1 cellular context compared by ENCODE assay signal in the genomic region with DNA sequence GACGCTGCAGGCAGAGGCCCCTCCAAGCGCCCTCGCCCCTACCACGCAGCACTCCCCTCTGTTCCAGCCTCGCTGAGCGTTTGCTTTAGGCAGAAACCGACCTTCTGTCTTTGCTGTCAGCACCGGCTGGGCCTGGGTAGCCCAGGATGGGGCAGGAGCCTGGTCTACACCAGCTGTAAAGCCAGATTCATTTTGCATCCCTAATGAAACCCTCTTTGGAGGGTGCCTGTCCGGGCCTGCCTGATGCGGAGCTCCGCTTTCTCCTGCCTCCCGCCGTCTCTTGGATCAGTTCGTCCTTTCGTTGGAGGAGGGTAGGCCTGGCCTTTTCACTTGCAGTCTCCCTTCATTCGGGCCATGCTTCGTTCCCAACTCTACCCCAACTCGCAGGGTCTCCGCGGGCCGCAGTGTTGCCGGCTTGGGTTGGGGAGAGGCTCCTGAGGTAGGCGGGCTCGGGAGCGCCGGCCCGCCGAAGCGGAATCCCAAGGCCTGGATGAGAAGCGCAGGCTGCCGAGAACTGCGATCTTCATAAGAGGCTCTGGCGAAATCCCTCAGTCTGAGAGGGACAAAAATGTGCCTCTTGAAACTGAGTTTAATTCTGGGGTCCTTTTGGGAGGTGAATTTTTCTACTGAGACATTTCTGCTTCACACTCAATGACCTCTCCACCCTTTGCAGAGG.
TF ChIP-seq lines count a peak whose summit lies in the region.

No MANE protein-coding gene starts in this region.

TF ChIP-seq in HEK293, 187 proteins besides CTCF, POLR2A, EP300 and RAD21 (continued from another document and continues in another):
- TF ChIP-seq BCL6B (tag by site-specific recombination; IDR thresholded peaks at IDR 0.05): no peak
- no peak for TF ChIP-seq HOXD13 (CRISPR knock-in tag; IDR thresholded peaks at IDR 0.05; ENCODE audit: borderline replicate concordance)
- TF ChIP-seq ZNF121 (tag by site-specific recombination; IDR thresholded peaks at IDR 0.05): peak; percentile 8; the same call in 1 of the 2 replicates
- no peak for TF ChIP-seq KLF9 (tag by site-specific recombination; IDR thresholded peaks at IDR 0.05; ENCODE audit: low read depth)
- no peak for TF ChIP-seq SCRT1 (tag by site-specific recombination; IDR thresholded peaks at IDR 0.05; ENCODE audit: borderline replicate concordance)
- peak; percentile 23; the same call in 1 of the 2 replicates for TF ChIP-seq ZNF707 (tag by site-specific recombination; IDR thresholded peaks at IDR 0.05)
- TF ChIP-seq WT1 (tag by site-specific recombination; IDR thresholded peaks at IDR 0.05): no peak
- no peak for TF ChIP-seq TCF7L2 (IDR thresholded peaks at IDR 0.05; ENCODE audit: borderline replicate concordance, low read depth, low read length)
- TF ChIP-seq, protein P1, sequence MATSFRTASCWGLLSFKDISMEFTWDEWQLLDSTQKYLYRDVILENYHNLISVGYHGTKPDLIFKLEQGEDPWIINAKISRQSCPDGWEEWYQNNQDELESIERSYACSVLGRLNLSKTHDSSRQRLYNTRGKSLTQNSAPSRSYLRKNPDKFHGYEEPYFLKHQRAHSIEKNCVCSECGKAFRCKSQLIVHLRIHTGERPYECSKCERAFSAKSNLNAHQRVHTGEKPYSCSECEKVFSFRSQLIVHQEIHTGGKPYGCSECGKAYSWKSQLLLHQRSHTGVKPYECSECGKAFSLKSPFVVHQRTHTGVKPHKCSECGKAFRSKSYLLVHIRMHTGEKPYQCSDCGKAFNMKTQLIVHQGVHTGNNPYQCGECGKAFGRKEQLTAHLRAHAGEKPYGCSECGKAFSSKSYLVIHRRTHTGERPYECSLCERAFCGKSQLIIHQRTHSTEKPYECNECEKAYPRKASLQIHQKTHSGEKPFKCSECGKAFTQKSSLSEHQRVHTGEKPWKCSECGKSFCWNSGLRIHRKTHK (tag by site-specific recombination; IDR thresholded peaks at IDR 0.05): no peak
- no peak for TF ChIP-seq ZNF513 (tag by site-specific recombination; IDR thresholded peaks at IDR 0.05)
- no peak for TF ChIP-seq ZNF639 (tag by site-specific recombination; IDR thresholded peaks at IDR 0.05)
- TF ChIP-seq, protein P2, sequence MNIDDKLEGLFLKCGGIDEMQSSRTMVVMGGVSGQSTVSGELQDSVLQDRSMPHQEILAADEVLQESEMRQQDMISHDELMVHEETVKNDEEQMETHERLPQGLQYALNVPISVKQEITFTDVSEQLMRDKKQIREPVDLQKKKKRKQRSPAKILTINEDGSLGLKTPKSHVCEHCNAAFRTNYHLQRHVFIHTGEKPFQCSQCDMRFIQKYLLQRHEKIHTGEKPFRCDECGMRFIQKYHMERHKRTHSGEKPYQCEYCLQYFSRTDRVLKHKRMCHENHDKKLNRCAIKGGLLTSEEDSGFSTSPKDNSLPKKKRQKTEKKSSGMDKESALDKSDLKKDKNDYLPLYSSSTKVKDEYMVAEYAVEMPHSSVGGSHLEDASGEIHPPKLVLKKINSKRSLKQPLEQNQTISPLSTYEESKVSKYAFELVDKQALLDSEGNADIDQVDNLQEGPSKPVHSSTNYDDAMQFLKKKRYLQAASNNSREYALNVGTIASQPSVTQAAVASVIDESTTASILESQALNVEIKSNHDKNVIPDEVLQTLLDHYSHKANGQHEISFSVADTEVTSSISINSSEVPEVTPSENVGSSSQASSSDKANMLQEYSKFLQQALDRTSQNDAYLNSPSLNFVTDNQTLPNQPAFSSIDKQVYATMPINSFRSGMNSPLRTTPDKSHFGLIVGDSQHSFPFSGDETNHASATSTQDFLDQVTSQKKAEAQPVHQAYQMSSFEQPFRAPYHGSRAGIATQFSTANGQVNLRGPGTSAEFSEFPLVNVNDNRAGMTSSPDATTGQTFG (tag by site-specific recombination; IDR thresholded peaks at IDR 0.05; ENCODE audit: borderline replicate concordance): no peak
- no peak for TF ChIP-seq ZBTB7A (tag by site-specific recombination; IDR thresholded peaks at IDR 0.05; ENCODE audit: low read depth)
- no peak for TF ChIP-seq ZNF23 (tag by site-specific recombination; IDR thresholded peaks at IDR 0.05; ENCODE audit: borderline replicate concordance)
- 0 out of 2 replicates have a peak, but pooled peaks have one; percentile 3 for TF ChIP-seq ZNF843 (tag by site-specific recombination; IDR thresholded peaks at IDR 0.05)
- peak; percentile 43 for TF ChIP-seq ZNF335 (tag by site-specific recombination; conservative IDR thresholded peaks at IDR 0.05)
- no peak for TF ChIP-seq ZBTB26 (tag by site-specific recombination; optimal IDR thresholded peaks at IDR 0.05)
- TF ChIP-seq ZNF146 (tag by site-specific recombination; IDR thresholded peaks at IDR 0.05): no peak
- TF ChIP-seq, protein P3, sequence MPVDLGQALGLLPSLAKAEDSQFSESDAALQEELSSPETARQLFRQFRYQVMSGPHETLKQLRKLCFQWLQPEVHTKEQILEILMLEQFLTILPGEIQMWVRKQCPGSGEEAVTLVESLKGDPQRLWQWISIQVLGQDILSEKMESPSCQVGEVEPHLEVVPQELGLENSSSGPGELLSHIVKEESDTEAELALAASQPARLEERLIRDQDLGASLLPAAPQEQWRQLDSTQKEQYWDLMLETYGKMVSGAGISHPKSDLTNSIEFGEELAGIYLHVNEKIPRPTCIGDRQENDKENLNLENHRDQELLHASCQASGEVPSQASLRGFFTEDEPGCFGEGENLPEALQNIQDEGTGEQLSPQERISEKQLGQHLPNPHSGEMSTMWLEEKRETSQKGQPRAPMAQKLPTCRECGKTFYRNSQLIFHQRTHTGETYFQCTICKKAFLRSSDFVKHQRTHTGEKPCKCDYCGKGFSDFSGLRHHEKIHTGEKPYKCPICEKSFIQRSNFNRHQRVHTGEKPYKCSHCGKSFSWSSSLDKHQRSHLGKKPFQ (tag by site-specific recombination; IDR thresholded peaks at IDR 0.05): no peak
- no peak for TF ChIP-seq SCRT2 (tag by site-specific recombination; IDR thresholded peaks at IDR 0.05)
- TF ChIP-seq OVOL3 (tag by site-specific recombination; IDR thresholded peaks at IDR 0.05): no peak
- TF ChIP-seq ZNF404 (tag by site-specific recombination; IDR thresholded peaks at IDR 0.05): 0 out of 2 replicates have a peak, but pooled peaks have one; percentile 16
- no peak for TF ChIP-seq ZNF670 (tag by site-specific recombination; IDR thresholded peaks at IDR 0.05; ENCODE audit: low read depth)
- no peak for TF ChIP-seq KLF8 (tag by site-specific recombination; IDR thresholded peaks at IDR 0.05)
- TF ChIP-seq ZBTB20 (tag by site-specific recombination; IDR thresholded peaks at IDR 0.05): peak; percentile 86
- TF ChIP-seq ZNF529 (tag by site-specific recombination; IDR thresholded peaks at IDR 0.05; ENCODE audit: insufficient replicate concordance): no peak
- TF ChIP-seq ZNF174 (tag by site-specific recombination; IDR thresholded peaks at IDR 0.05): no peak
- no peak for TF ChIP-seq YY1 (tag by site-specific recombination; IDR thresholded peaks at IDR 0.05)
- TF ChIP-seq ZNF202 (tag by site-specific recombination; IDR thresholded peaks at IDR 0.05; ENCODE audit: borderline replicate concordance): no peak
- peak; percentile 63 for TF ChIP-seq PRDM4 (tag by site-specific recombination; IDR thresholded peaks at IDR 0.05)
- no peak for TF ChIP-seq ZNF416 (tag by site-specific recombination; IDR thresholded peaks at IDR 0.05)
- TF ChIP-seq TRIM28 (IDR thresholded peaks at IDR 0.05; ENCODE audit: borderline replicate concordance, low read length): no peak
- TF ChIP-seq ZNF571 (tag by site-specific recombination; IDR thresholded peaks at IDR 0.05): no peak
- 0 out of 2 replicates have a peak, but pooled peaks have one; percentile 7 for TF ChIP-seq ZNF596 (tag by site-specific recombination; IDR thresholded peaks at IDR 0.05)
- TF ChIP-seq KLF10 (tag by site-specific recombination; IDR thresholded peaks at IDR 0.05): no peak
- TF ChIP-seq ZNF621 (tag by site-specific recombination; IDR thresholded peaks at IDR 0.05): no peak
- peak; percentile 100 for TF ChIP-seq ZNF837 (tag by site-specific recombination; IDR thresholded peaks at IDR 0.05)
- no peak for TF ChIP-seq ZNF132 (tag by site-specific recombination; IDR thresholded peaks at IDR 0.05; ENCODE audit: borderline replicate concordance)
- no peak; the same call in 1 of the 2 replicates for TF ChIP-seq ZXDB (tag by site-specific recombination; IDR thresholded peaks at IDR 0.05)
- TF ChIP-seq ZSCAN23 (tag by site-specific recombination; IDR thresholded peaks at IDR 0.05): no peak
- TF ChIP-seq ZFHX2 (tag by site-specific recombination; conservative IDR thresholded peaks at IDR 0.05): no peak
- TF ChIP-seq ZNF157 (tag by site-specific recombination; IDR thresholded peaks at IDR 0.05): no peak
- TF ChIP-seq ZNF658 (tag by site-specific recombination; IDR thresholded peaks at IDR 0.05): no peak
- 0 out of 2 replicates have a peak, but pooled peaks have one; percentile 36 for TF ChIP-seq ZNF610 (tag by site-specific recombination; IDR thresholded peaks at IDR 0.05; ENCODE audit: borderline replicate concordance)
- no peak for TF ChIP-seq ZNF16 (tag by site-specific recombination; IDR thresholded peaks at IDR 0.05; ENCODE audit: low read depth)
- no peak for TF ChIP-seq AEBP2 (tag by site-specific recombination; IDR thresholded peaks at IDR 0.05; ENCODE audit: borderline replicate concordance)
